ENCODE assay signal across 15 cellular contexts in the genomic region with DNA sequence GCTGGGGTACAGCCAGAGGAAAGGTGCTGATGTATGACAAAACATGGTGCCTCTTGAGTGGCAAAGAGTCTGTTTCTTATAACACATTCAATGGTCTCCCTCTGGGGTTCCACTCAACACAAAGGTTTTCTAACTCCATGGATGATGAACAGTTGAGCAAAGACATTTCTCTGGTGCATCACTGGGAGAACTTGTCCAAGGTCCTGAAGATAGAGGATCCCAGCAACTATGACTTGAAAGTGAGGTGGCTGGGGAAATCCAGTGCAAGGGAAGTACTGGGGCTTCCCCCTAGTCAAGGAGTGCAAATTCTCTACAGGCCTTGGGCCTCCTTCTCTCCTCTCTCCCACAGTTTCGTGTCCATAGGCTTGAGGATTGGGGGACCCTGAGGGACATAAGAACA.
"Had no signal": no experiment of that assay in that cellular context is flagged by ENCODE, and none has a peak within 500 bp of the region (broad histone marks: within the 10 kb centered on the region; RNA-seq: fewer than 3 reads in every experiment).

No MANE protein-coding gene starts in this region.

- H3K36me3 ChIP-seq: gastrocnemius medialis, suprapubic skin, upper lobe of left lung had no signal

- H3K27me3 ChIP-seq: gastrocnemius medialis, suprapubic skin, upper lobe of left lung had no signal

- H3K9me3 ChIP-seq: gastrocnemius medialis, suprapubic skin, upper lobe of left lung had no signal

- H3K27ac ChIP-seq: gastrocnemius medialis, suprapubic skin, upper lobe of left lung had no signal

- H3K4me3 ChIP-seq: gastrocnemius medialis, suprapubic skin, upper lobe of left lung had no signal

- H3K4me1 ChIP-seq: gastrocnemius medialis, suprapubic skin, upper lobe of left lung had no signal

- DNase-seq: activated B cell treated with CpG ODN at 0.5 μM for 24 hours; activated CD4-positive, alpha-beta T cell treated with anti-CD3 and anti-CD28 coated beads, Interleukin-2, amount 10 ng/mL, durations not matched to agents 7 days and 5 days; activated T-cell treated with anti-CD3 and anti-CD28 coated beads, Interleukin-2, amount 50 U/mL, for 1 hour; amniotic stem cell; cortex of kidney; effector CD8-positive, alpha-beta T cell; gastrocnemius medialis; left cardiac atrium; stimulated activated CD4-positive, alpha-beta T cell treated with anti-CD3 and anti-CD28 coated beads, Interleukin-2, amount 100 ng/mL, for 48 hours; stimulated activated CD8-positive, alpha-beta memory T cell treated with anti-CD3 and anti-CD28 coated beads, Interleukin-4, amount 100 ng/mL, for 48 hours; stimulated activated naive CD8-positive, alpha-beta T cell treated with anti-CD3 and anti-CD28 coated beads, Interleukin-15, Interleukin-2, amounts not matched to agents 100 U/mL and 50 U/mL, for 24 hours; upper lobe of left lung had no signal

- ATAC-seq: activated naive CD4-positive, alpha-beta T cell treated with anti-CD3 and anti-CD28 coated beads, Interleukin-2, amount 50 U/mL, for 72 hours; gastrocnemius medialis; left cardiac atrium; sciatic nerve; stimulated activated naive CD8-positive, alpha-beta T cell treated with anti-CD3 and anti-CD28 coated beads, Interleukin-15, Interleukin-2, amounts not matched to agents 100 U/mL and 50 U/mL, for 24 hours had no signal
